In the genomic region with DNA sequence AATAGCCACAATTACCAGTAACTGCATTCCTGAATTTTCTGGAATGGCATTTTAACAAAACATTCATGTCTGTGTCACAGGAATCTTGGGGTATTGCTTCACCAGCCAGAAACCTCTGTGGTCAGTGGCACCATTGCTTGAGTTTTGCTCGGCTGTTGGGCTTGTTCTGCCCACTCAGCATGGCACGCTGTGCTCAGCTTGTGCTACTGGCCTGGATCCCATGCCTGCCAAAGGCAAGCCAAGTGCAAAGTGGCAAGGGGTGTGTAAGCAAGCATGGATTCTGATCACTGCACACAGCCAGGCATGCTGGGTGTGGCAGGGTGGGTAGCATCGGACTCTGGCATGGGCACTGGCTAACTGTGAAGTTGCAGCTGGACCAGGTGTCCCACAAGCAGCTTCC, we compare ENCODE assay signal across 20 cellular contexts.
A peak's percentile ranks its signal among the peaks of the same experiment; 100 is the strongest.
DNase-seq lines count a peak whose midpoint lies in the region; TF ChIP-seq lines count a peak whose summit lies in the region.
"Had no signal": no experiment of that assay in that cellular context is flagged by ENCODE, and none has a peak within 500 bp of the region (broad histone marks: within the 10 kb centered on the region; RNA-seq: fewer than 3 reads in every experiment).

No MANE protein-coding gene starts in this region.

- no TSS peak for BruUV-seq in MCF 10A (replicated peaks; lab: Mats Ljungman, UMichigan)

- no peaks in the 10 kb centered on the region for H3K4me1 Mint-ChIP-seq in MCF 10A (ENCODE audit: insufficient read depth, unreplicated experiment)

- no peaks in the 10 kb centered on the region for H3K9me3 ChIP-seq in breast epithelium

- no peak overlapping the region for H3K27ac Mint-ChIP-seq in MCF 10A (ENCODE audit: low read depth, unreplicated experiment)

- no peak overlapping the region for H3K27ac ChIP-seq in breast epithelium
- H3K27ac ChIP-seq: 22Rv1, C4-2B, HL-60 had no signal

- intact Hi-C loops in MCF 10A (cut with micrococcal nuclease) (no loop called here), breast epithelium (cut with DNase I; ENCODE audit: low total_unique reads) (no loop called here)

- H3K4me3 Mint-ChIP-seq in MCF 10A (ENCODE audit: unreplicated experiment) = no peak overlapping the region

- TF ChIP-seq CTCF in MCF 10A (IDR thresholded peaks at IDR 0.05; ENCODE audit: unreplicated experiment) (no peak), breast epithelium (IDR thresholded peaks at IDR 0.05) (no peak), choroid plexus epithelial cell (conservative IDR thresholded peaks at IDR 0.05; ENCODE audit: low read depth, low read length) (no peak)

- no peaks in the 10 kb centered on the region for H3K9me3 Mint-ChIP-seq in MCF 10A (ENCODE audit: unreplicated experiment)

- no peaks in the 10 kb centered on the region for H3K36me3 ChIP-seq in breast epithelium

- no peaks in the 10 kb centered on the region for H3K27me3 Mint-ChIP-seq in MCF 10A (ENCODE audit: insufficient read depth, unreplicated experiment)

- H3K4me1 ChIP-seq in breast epithelium = no peaks in the 10 kb centered on the region

- no peaks in the 10 kb centered on the region for H3K36me3 Mint-ChIP-seq in MCF 10A (ENCODE audit: insufficient read depth, unreplicated experiment)

- CTCF ChIA-PET in MCF 10A (lab: Yijun Ruan, JAX) = no interaction called here

- no peak for TF ChIP-seq POLR2A in breast epithelium (IDR thresholded peaks at IDR 0.05)

- POLR2A ChIA-PET in MCF 10A (lab: Yijun Ruan, JAX) = no interaction called here

- peak; percentile 18 for DNase-seq in MCF 10A (ENCODE audit: unreplicated experiment)
- DNase-seq in breast epithelium (ENCODE audit: low spot score in 2 of 2) = no peak
- DNase-seq in choroid plexus epithelial cell (ENCODE audit: low read depth) = peak; percentile 0
- peak; percentile 2 for DNase-seq in kidney tubule cell (ENCODE audit: low spot score)
- no peak for DNase-seq in stimulated activated CD4-positive, alpha-beta T cell treated with anti-CD3 and anti-CD28 coated beads, Interleukin-4, amount 100 ng/mL, for 1 hour
- DNase-seq in SKM-1 treated with dmso at 0.1 percent for 144 hours (lab: John Stamatoyannopoulos, UW; ENCODE audit: unreplicated experiment) = no peak
- no peak for DNase-seq in stimulated activated naive CD4-positive, alpha-beta T cell (lab: John Stamatoyannopoulos, UW)
- DNase-seq in NCI-H82 treated with DMSO at 0.1 percent for 48 hours (lab: John Stamatoyannopoulos, UW; ENCODE audit: unreplicated experiment) = no peak
- DNase-seq: AML-193, DMS79, GOT3, Kasumi-1, NCI-H1105, NCI-H2081, NCI-H2171 treated with DMSO at 0.1 percent for 48 hours, NCI-H446 treated with DMSO at 0.1 percent for 48 hours, NCI-H69 had no signal

- no peak overlapping the region for H3K4me3 ChIP-seq in breast epithelium
- H3K4me3 ChIP-seq in choroid plexus epithelial cell (ENCODE audit: low read depth, low read length) = no peak overlapping the region

- H3K27me3 ChIP-seq in breast epithelium = no peaks in the 10 kb centered on the region

Comparison
In these comparisons a context has a peak if more than half of its experiments do, and no peak if none do; other contexts are left out.
1. DNase-seq: peak in MCF 10A (single experiment), choroid plexus epithelial cell (single experiment) and kidney tubule cell (single experiment); none in breast epithelium (0 of 2), stimulated activated CD4-positive, alpha-beta T cell treated with anti-CD3 and anti-CD28 coated beads, Interleukin-4, amount 100 ng/mL, for 1 hour (single experiment), SKM-1 treated with dmso at 0.1 percent for 144 hours (single experiment), stimulated activated naive CD4-positive, alpha-beta T cell (0 of 6) and NCI-H82 treated with DMSO at 0.1 percent for 48 hours (single experiment).